Comparison of ENCODE assay signal across 26 cellular contexts in genomic region chr5:39584921-39585320, GRCh38.
DNase-seq lines count a peak whose midpoint lies in the region; ATAC-seq, FAIRE-seq and TF ChIP-seq lines count a peak whose summit lies in the region.
"Had no signal": no experiment of that assay in that cellular context is flagged by ENCODE, and none has a peak within 500 bp of the region (broad histone marks: within the 10 kb centered on the region; RNA-seq: fewer than 3 reads in every experiment).

No MANE protein-coding gene starts in this region.

- no peaks in the 10 kb centered on the region for H3K36me3 ChIP-seq in brain microvascular endothelial cell (replicated peaks)
- H3K36me3 ChIP-seq: BE2C, colonic mucosa, lower lobe of right lung, tibial nerve had no signal

- no peak for ATAC-seq in HG02798 (IDR thresholded peaks at IDR 0.05; ENCODE audit: poor library complexity, unreplicated experiment)
- ATAC-seq: GM23338; lower lobe of right lung; stimulated activated naive CD8-positive, alpha-beta T cell treated with anti-CD3 and anti-CD28 coated beads, Interleukin-15, Interleukin-2, amounts not matched to agents 100 U/mL and 50 U/mL, for 24 hours had no signal

- DNase-seq in HS-27A (ENCODE audit: low read depth) (peak; percentile 51), brain microvascular endothelial cell (peak; percentile 49), iris pigment epithelial cell (ENCODE audit: low read depth) (peak; percentile 56), urothelium cell line (ENCODE audit: low spot score) (peak; percentile 18), NCI-H2171 treated with DMSO at 0.1 percent for 48 hours (lab: John Stamatoyannopoulos, UW) (no peak), DMS153 (lab: John Stamatoyannopoulos, UW) (no peak)
- DNase-seq in stimulated activated CD4-positive, alpha-beta T cell treated with anti-CD3 and anti-CD28 coated beads, Interleukin-2, amount 100 ng/mL, for 48 hours = no peak
- DNase-seq: activated CD4-positive, alpha-beta T cell treated with anti-CD3 and anti-CD28 coated beads, Interleukin-2, amount 50 U/mL, for 48 hours; activated CD8-positive, alpha-beta memory T cell treated with anti-CD3 and anti-CD28 coated beads, Interleukin-2, amount 50 U/mL, for 48 hours; activated naive CD8-positive, alpha-beta T cell treated with anti-CD3 and anti-CD28 coated beads for 36 hours; BE2C; colonic mucosa; DMS79 treated with DMSO at 0.1 percent for 48 hours; foreskin melanocyte; islet precursor cell; lower lobe of right lung; MM.1S; NCI-H146; NCI-H526 treated with DMSO at 0.1 percent for 48 hours; stimulated activated CD4-positive, alpha-beta T cell treated with anti-CD3 and anti-CD28 coated beads, Interleukin-4, amount 100 ng/mL, for 1 hour; stimulated activated naive CD8-positive, alpha-beta T cell treated with anti-CD3 and anti-CD28 coated beads, Interleukin-15, Interleukin-2, amounts not matched to agents 100 U/mL and 50 U/mL, for 24 hours had no signal

- no peak for FAIRE-seq in urothelium cell line (lab: Jason Lieb, UNC)
- FAIRE-seq: endometrium had no signal

- no peak for TF ChIP-seq CTCF in brain microvascular endothelial cell (IDR thresholded peaks at IDR 0.05; ENCODE audit: low read depth, low read length, missing control alignments)

- H3K27ac ChIP-seq in brain microvascular endothelial cell = no peak overlapping the region
- H3K27ac ChIP-seq: colonic mucosa, lower lobe of right lung, SK-N-MC, tibial nerve had no signal

- H3K27me3 ChIP-seq in brain microvascular endothelial cell (replicated peaks) = no peaks in the 10 kb centered on the region
- H3K27me3 ChIP-seq: colonic mucosa, tibial nerve had no signal

- H3K4me3 ChIP-seq in brain microvascular endothelial cell (ENCODE audit: low read depth, low read length) = no peak overlapping the region
- H3K4me3 ChIP-seq: colonic mucosa, GM23338, lower lobe of right lung, SK-N-MC, tibial nerve had no signal

- in situ Hi-C loops in brain microvascular endothelial cell (cut with HindIII; ENCODE audit: low pct_ligation_motif_present, low sequenced_read_pairs) = no loop called here

Comparison
In these comparisons a context has a peak if more than half of its experiments do, and no peak if none do; other contexts are left out.
1. DNase-seq: peak in HS-27A (single experiment), brain microvascular endothelial cell (single experiment), iris pigment epithelial cell (single experiment) and urothelium cell line (single experiment); none in stimulated activated CD4-positive, alpha-beta T cell treated with anti-CD3 and anti-CD28 coated beads, Interleukin-2, amount 100 ng/mL, for 48 hours (0 of 2), NCI-H2171 treated with DMSO at 0.1 percent for 48 hours (single experiment) and DMS153 (single experiment).